In genomic region chr21:31444061-31444460, GRCh38 we compare ENCODE assay signal across 16 cellular contexts.
DNase-seq lines count a peak whose midpoint lies in the region; ATAC-seq and TF ChIP-seq lines count a peak whose summit lies in the region.
"Had no signal": no experiment of that assay in that cellular context is flagged by ENCODE, and none has a peak within 500 bp of the region (broad histone marks: within the 10 kb centered on the region; RNA-seq: fewer than 3 reads in every experiment).

No MANE protein-coding gene starts in this region.

- peaks cover 9% of the 10 kb centered on the region for H3K9me3 Mint-ChIP-seq in mesothelial cell of epicardium

- H3K27ac ChIP-seq in foreskin keratinocyte, result no peak overlapping the region
- H3K27ac ChIP-seq: cardiac muscle cell, gastrocnemius medialis, pancreas had no signal

- ATAC-seq in left lobe of liver (no peak), foreskin keratinocyte (no peak)
- ATAC-seq: activated naive CD4-positive, alpha-beta T cell treated with anti-CD3 and anti-CD28 coated beads, Interleukin-2, amount 50 U/mL, for 72 hours; gastrocnemius medialis had no signal

- H3K27ac Mint-ChIP-seq in mesothelial cell of epicardium, result peak overlapping the region; percentile 45
- H3K27ac Mint-ChIP-seq: activated naive CD4-positive, alpha-beta T cell treated with anti-CD3 and anti-CD28 coated beads, Interleukin-2, amount 50 U/mL, for 72 hours; endodermal cell had no signal

- no peak overlapping the region for H3K4me3 ChIP-seq in cardiac fibroblast (replicated peaks in 1 of 2; ENCODE audit: low read depth in 2 of 2, low read length in 2 of 2)
- H3K4me3 ChIP-seq: cardiac muscle cell, gastrocnemius medialis, pancreas had no signal

- no peaks in the 10 kb centered on the region for H3K27me3 ChIP-seq in foreskin keratinocyte
- H3K27me3 ChIP-seq: cardiac muscle cell, gastrocnemius medialis, pancreas had no signal

- H3K27me3 Mint-ChIP-seq in mesothelial cell of epicardium (ENCODE audit: low read depth), result no peaks in the 10 kb centered on the region

- peak; percentile 42 for DNase-seq in Ammon's horn (ENCODE audit: low spot score)
- peak; percentile 47 for DNase-seq in GM03348 (ENCODE audit: low spot score)
- peak; percentile 42 for DNase-seq in cardiac fibroblast (ENCODE audit: low read depth in 2 of 2)
- DNase-seq in mesothelial cell of epicardium (ENCODE audit: low spot score in 2 of 2, unreplicated experiment in 2 of 2), result no peak
- no peak for DNase-seq in T-helper 9 cell
- no peak for DNase-seq in DMS79 (lab: John Stamatoyannopoulos, UW)
- DNase-seq in left lobe of liver (ENCODE audit: low spot score), result no peak
- no peak for DNase-seq in foreskin keratinocyte
- DNase-seq: DMS79 treated with DMSO at 0.1 percent for 48 hours, endodermal cell, gastrocnemius medialis, midbrain, NCI-H1048, pancreas had no signal

- no peaks in the 10 kb centered on the region for H3K4me1 ChIP-seq in foreskin keratinocyte
- H3K4me1 ChIP-seq: gastrocnemius medialis, pancreas had no signal

- peaks cover 24% of the 10 kb centered on the region for H3K36me3 Mint-ChIP-seq in mesothelial cell of epicardium

- H3K4me1 Mint-ChIP-seq in mesothelial cell of epicardium, result peaks cover 27% of the 10 kb centered on the region
- H3K4me1 Mint-ChIP-seq: endodermal cell had no signal

- H3K4me3 Mint-ChIP-seq in mesothelial cell of epicardium, result no peak overlapping the region
- H3K4me3 Mint-ChIP-seq: endodermal cell had no signal

- TF ChIP-seq CTCF in cardiac fibroblast (IDR thresholded peaks at IDR 0.05; ENCODE audit: low read depth, low read length) (no peak), mesothelial cell of epicardium (IDR thresholded peaks at IDR 0.05; ENCODE audit: unreplicated experiment) (no peak), foreskin keratinocyte (conservative IDR thresholded peaks at IDR 0.05) (no peak)

Comparison
In these comparisons a context has a peak if more than half of its experiments do, and no peak if none do; other contexts are left out.
1. DNase-seq: peak in Ammon's horn (single experiment), GM03348 (single experiment) and cardiac fibroblast (2 of 2); none in mesothelial cell of epicardium (0 of 2), T-helper 9 cell (single experiment), DMS79 (single experiment), left lobe of liver (single experiment) and foreskin keratinocyte (0 of 2).